In the genomic region with DNA sequence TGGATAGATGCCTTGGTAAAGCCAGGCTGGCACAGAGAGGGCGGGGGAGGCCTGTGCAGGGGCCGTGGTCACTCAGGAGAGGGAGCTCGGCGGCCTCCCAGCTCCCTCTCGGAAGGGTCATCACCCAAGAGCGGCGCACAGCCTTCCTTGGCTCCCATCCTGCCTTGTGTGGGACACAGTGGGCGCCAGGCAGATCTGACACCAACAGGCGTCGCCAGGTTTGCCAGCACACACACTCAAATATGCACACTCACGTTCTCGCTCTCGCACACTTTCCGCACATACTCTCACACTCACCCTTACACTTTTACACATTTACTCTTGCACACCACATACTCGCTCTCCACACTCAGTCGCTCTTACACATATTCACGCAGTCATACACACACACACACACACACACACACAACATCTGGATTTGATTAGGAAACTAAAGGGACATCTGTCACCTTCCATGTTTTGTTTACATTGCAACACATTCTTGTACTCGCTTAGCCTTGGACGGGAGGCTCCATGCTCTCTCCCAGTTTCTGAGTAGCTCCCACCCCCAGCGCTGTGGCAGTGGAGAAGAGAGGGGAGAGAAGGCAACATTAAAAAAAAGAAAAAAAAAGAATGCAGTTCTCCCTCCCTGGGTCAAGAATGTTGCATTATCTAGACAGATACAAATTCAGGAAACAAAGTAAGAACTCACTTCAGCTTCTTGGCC, we compare ENCODE assay signal across 1 cellular context.
TF ChIP-seq lines count a peak whose summit lies in the region.

No MANE protein-coding gene starts in this region.

TF ChIP-seq in K562, 482 proteins besides CTCF, POLR2A, EP300 and RAD21:
- TF ChIP-seq BCOR (IDR thresholded peaks at IDR 0.05), result no peak
- TF ChIP-seq GTF2F1 (IDR thresholded peaks at IDR 0.05; ENCODE audit: low read depth, low read length), result no peak
- TF ChIP-seq ZNF184 (CRISPR knock-in tag; IDR thresholded peaks at IDR 0.05), result no peak
- 0 out of 2 replicates have a peak, but pooled peaks have one; percentile 11 for TF ChIP-seq CBFA2T2 (conservative IDR thresholded peaks at IDR 0.05)
